In the genomic region with DNA sequence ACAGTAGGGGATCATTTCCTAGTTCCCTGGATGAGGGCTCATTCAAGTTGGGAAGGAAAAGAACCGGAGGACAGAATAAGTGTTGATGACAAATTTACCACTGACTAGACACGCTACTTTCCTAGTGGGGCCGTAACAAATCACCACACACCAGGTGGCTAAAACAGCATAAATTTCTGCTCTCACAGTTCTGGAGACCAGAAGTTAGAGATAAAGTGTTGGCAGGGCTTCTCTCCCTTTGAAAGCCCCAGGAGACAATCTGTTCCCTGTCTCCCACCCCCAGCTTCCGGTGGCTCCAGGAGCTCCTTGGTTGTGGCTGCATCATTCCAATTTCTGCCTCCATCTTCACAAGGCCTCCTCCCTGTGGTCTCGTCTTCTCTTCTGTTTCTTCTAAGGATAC, we compare ENCODE assay signal across 16 cellular contexts.
DNase-seq lines count a peak whose midpoint lies in the region; ATAC-seq and TF ChIP-seq lines count a peak whose summit lies in the region.
"Had no signal": no experiment of that assay in that cellular context is flagged by ENCODE, and none has a peak within 500 bp of the region (broad histone marks: within the 10 kb centered on the region; RNA-seq: fewer than 3 reads in every experiment).

No MANE protein-coding gene starts in this region.

- H2AFZ ChIP-seq in neural progenitor cell (replicated peaks), result no peak overlapping the region
- H2AFZ ChIP-seq: GM23248 had no signal

- H3K27me3 ChIP-seq in heart right ventricle (no peaks in the 10 kb centered on the region), neural progenitor cell (no peaks in the 10 kb centered on the region), suprapubic skin (no peaks in the 10 kb centered on the region), left lung (no peaks in the 10 kb centered on the region)
- H3K27me3 ChIP-seq: BLaER1 had no signal

- no peak overlapping the region for H3K4me3 ChIP-seq in heart right ventricle
- no peak overlapping the region for H3K4me3 ChIP-seq in neural progenitor cell
- H3K4me3 ChIP-seq in suprapubic skin, result no peak overlapping the region
- H3K4me3 ChIP-seq in left lung, result no peak overlapping the region
- H3K4me3 ChIP-seq: BLaER1, GM23248 had no signal

- H3K27ac ChIP-seq in heart right ventricle (peak overlapping the region in 3 of 10 donors; percentile 27 to 58 (median 46)), neural progenitor cell (no peak overlapping the region), suprapubic skin (no peak overlapping the region), left lung (no peak overlapping the region)
- H3K27ac ChIP-seq: 22Rv1, BLaER1, GM23248 had no signal

- WGBS in heart right ventricle, 2 donors, result 43 to 58% methylated on average over 5 of the region's 5 CpGs
- 78% methylated on average over 5 of the region's 5 CpGs for WGBS in suprapubic skin

- no peaks in the 10 kb centered on the region for H3K79me2 ChIP-seq in neural progenitor cell (ENCODE audit: low read depth)

- peaks cover 54% of the 10 kb centered on the region for H3K4me1 Mint-ChIP-seq in neural progenitor cell
- H3K4me1 Mint-ChIP-seq: CD8-positive, alpha-beta memory T cell; IgD-negative memory B cell had no signal

- TF ChIP-seq EP300 in suprapubic skin (IDR thresholded peaks at IDR 0.05), result no peak

- no peaks in the 10 kb centered on the region for H3K36me3 ChIP-seq in heart right ventricle
- no peaks in the 10 kb centered on the region for H3K36me3 ChIP-seq in neural progenitor cell
- H3K36me3 ChIP-seq in suprapubic skin, result no peaks in the 10 kb centered on the region
- no peaks in the 10 kb centered on the region for H3K36me3 ChIP-seq in left lung
- H3K36me3 ChIP-seq: BLaER1 had no signal

- H3K27me3 Mint-ChIP-seq in neural progenitor cell (ENCODE audit: insufficient read depth, low read depth), result peaks cover 14% of the 10 kb centered on the region

- H3K9me3 Mint-ChIP-seq in neural progenitor cell, result peaks cover 6% of the 10 kb centered on the region
- H3K9me3 Mint-ChIP-seq: CD8-positive, alpha-beta memory T cell; IgD-negative memory B cell had no signal

- H3K27ac Mint-ChIP-seq in neural progenitor cell, result peak overlapping the region; percentile 76
- H3K27ac Mint-ChIP-seq: CD8-positive, alpha-beta memory T cell; IgD-negative memory B cell had no signal

- peak; percentile 72 for ATAC-seq in Right ventricle myocardium inferior
- peak in 6 of 8 donors; percentile 28 to 77 (median 69) for ATAC-seq in heart right ventricle
- ATAC-seq in left lung, result no peak

- no peak overlapping the region for H3K4me3 Mint-ChIP-seq in neural progenitor cell
- H3K4me3 Mint-ChIP-seq: CD8-positive, alpha-beta memory T cell; IgD-negative memory B cell had no signal

- no peaks in the 10 kb centered on the region for H3F3A ChIP-seq in neural progenitor cell (ENCODE audit: low read depth)

- H3K4me1 ChIP-seq in heart right ventricle (peaks cover 0 to 48% (median 17%) of the 10 kb centered on the region in 9 donors), neural progenitor cell (peaks cover 5% of the 10 kb centered on the region), suprapubic skin (peaks cover 6% of the 10 kb centered on the region), left lung (no peaks in the 10 kb centered on the region)
- H3K4me1 ChIP-seq: Caco-2 had no signal

- no peak for TF ChIP-seq POLR2A in suprapubic skin (IDR thresholded peaks at IDR 0.05)

- intact Hi-C loops in Right ventricle myocardium inferior (cut with DNase I) (no loop called here), cardiac septum (cut with DNase I) (no loop called here), heart right ventricle (cut with DNase I) (no loop called here), left lung (cut with DNase I) (no loop called here)

- TF ChIP-seq CTCF in heart right ventricle (IDR thresholded peaks at IDR 0.05) (no peak), neural progenitor cell (IDR thresholded peaks at IDR 0.05) (no peak), suprapubic skin (IDR thresholded peaks at IDR 0.05) (no peak), left lung (IDR thresholded peaks at IDR 0.05) (no peak)

- DNase-seq in Right ventricle myocardium inferior (ENCODE audit: missing footprints) (no peak), cardiac septum (ENCODE audit: low spot score) (no peak), heart right ventricle (peak in 1 of 2 donors; percentile 13), neural progenitor cell (ENCODE audit: low spot score) (no peak), suprapubic skin (ENCODE audit: low spot score in 2 of 2) (no peak), left lung (no peak), EL (no peak)
- DNase-seq: AML-193; Caco-2; CD8-positive, alpha-beta memory T cell; DND-41; GM23248; H7 had no signal

- no peak overlapping the region for H3K4me2 ChIP-seq in neural progenitor cell
- H3K4me2 ChIP-seq: BLaER1 had no signal

- H3K9me3 ChIP-seq in heart right ventricle, result no peaks in the 10 kb centered on the region
- no peaks in the 10 kb centered on the region for H3K9me3 ChIP-seq in neural progenitor cell (ENCODE audit: low read depth)
- no peaks in the 10 kb centered on the region for H3K9me3 ChIP-seq in suprapubic skin
- no peaks in the 10 kb centered on the region for H3K9me3 ChIP-seq in left lung
- H3K9me3 ChIP-seq: Caco-2 had no signal

- H3K36me3 Mint-ChIP-seq in neural progenitor cell, result peaks cover 2% of the 10 kb centered on the region
- H3K36me3 Mint-ChIP-seq: CD8-positive, alpha-beta memory T cell; IgD-negative memory B cell had no signal

- no peaks in the 10 kb centered on the region for H4K20me1 ChIP-seq in neural progenitor cell (ENCODE audit: low read depth)
- H4K20me1 ChIP-seq: BLaER1 had no signal

- no peak overlapping the region for H3K9ac ChIP-seq in neural progenitor cell
- H3K9ac ChIP-seq: BLaER1, GM23248 had no signal
